1 cellular context compared by ENCODE assay signal in the genomic region with DNA sequence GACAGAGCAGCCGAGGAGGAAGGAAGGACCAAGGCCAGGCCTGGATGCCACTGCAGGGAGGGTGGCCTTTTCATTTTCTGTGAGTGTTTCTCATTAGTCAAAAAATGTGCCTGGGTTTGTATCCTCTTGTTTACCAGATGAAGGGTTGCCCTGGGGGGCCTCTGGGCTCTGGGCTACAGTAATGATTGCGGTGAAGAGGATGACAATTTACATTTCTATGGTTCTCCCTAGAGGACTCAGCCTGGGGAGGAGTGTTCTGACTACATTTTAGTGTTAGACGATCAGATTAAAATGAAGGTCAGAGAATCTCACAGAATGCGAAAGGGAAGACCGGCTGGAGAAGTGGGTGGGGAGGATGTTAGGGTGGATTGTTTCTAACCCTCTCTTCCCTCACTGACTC.
TF ChIP-seq lines count a peak whose summit lies in the region.

No MANE protein-coding gene starts in this region.

TF ChIP-seq in K562, 482 proteins besides CTCF, POLR2A, EP300 and RAD21 (continued from another document):
- TF ChIP-seq, protein P1, sequence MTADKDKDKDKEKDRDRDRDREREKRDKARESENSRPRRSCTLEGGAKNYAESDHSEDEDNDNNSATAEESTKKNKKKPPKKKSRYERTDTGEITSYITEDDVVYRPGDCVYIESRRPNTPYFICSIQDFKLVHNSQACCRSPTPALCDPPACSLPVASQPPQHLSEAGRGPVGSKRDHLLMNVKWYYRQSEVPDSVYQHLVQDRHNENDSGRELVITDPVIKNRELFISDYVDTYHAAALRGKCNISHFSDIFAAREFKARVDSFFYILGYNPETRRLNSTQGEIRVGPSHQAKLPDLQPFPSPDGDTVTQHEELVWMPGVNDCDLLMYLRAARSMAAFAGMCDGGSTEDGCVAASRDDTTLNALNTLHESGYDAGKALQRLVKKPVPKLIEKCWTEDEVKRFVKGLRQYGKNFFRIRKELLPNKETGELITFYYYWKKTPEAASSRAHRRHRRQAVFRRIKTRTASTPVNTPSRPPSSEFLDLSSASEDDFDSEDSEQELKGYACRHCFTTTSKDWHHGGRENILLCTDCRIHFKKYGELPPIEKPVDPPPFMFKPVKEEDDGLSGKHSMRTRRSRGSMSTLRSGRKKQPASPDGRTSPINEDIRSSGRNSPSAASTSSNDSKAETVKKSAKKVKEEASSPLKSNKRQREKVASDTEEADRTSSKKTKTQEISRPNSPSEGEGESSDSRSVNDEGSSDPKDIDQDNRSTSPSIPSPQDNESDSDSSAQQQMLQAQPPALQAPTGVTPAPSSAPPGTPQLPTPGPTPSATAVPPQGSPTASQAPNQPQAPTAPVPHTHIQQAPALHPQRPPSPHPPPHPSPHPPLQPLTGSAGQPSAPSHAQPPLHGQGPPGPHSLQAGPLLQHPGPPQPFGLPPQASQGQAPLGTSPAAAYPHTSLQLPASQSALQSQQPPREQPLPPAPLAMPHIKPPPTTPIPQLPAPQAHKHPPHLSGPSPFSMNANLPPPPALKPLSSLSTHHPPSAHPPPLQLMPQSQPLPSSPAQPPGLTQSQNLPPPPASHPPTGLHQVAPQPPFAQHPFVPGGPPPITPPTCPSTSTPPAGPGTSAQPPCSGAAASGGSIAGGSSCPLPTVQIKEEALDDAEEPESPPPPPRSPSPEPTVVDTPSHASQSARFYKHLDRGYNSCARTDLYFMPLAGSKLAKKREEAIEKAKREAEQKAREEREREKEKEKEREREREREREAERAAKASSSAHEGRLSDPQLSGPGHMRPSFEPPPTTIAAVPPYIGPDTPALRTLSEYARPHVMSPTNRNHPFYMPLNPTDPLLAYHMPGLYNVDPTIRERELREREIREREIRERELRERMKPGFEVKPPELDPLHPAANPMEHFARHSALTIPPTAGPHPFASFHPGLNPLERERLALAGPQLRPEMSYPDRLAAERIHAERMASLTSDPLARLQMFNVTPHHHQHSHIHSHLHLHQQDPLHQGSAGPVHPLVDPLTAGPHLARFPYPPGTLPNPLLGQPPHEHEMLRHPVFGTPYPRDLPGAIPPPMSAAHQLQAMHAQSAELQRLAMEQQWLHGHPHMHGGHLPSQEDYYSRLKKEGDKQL (CRISPR knock-in tag; IDR thresholded peaks at IDR 0.05; ENCODE audit: borderline replicate concordance), result no peak
- TF ChIP-seq, protein P2, sequence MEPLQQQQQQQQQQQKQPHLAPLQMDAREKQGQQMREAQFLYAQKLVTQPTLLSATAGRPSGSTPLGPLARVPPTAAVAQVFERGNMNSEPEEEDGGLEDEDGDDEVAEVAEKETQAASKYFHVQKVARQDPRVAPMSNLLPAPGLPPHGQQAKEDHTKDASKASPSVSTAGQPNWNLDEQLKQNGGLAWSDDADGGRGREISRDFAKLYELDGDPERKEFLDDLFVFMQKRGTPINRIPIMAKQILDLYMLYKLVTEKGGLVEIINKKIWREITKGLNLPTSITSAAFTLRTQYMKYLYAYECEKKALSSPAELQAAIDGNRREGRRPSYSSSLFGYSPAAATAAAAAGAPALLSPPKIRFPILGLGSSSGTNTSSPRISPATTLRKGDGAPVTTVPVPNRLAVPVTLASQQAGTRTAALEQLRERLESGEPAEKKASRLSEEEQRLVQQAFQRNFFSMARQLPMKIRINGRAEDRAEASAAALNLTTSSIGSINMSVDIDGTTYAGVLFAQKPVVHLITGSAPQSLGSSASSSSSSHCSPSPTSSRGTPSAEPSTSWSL (CRISPR knock-in tag; IDR thresholded peaks at IDR 0.05; ENCODE audit: borderline replicate concordance), result no peak
- TF ChIP-seq, protein P3, sequence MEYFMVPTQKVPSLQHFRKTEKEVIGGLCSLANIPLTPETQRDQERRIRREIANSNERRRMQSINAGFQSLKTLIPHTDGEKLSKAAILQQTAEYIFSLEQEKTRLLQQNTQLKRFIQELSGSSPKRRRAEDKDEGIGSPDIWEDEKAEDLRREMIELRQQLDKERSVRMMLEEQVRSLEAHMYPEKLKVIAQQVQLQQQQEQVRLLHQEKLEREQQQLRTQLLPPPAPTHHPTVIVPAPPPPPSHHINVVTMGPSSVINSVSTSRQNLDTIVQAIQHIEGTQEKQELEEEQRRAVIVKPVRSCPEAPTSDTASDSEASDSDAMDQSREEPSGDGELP (CRISPR knock-in tag; IDR thresholded peaks at IDR 0.05; ENCODE audit: borderline replicate concordance), result no peak
- TF ChIP-seq XRCC4 (IDR thresholded peaks at IDR 0.05; ENCODE audit: extremely low read depth, insufficient read depth, insufficient read length), result no peak
- no peak for TF ChIP-seq MIER1 (IDR thresholded peaks at IDR 0.05; ENCODE audit: low read depth)
- TF ChIP-seq PRMT5 (CRISPR knock-in tag; IDR thresholded peaks at IDR 0.05), result no peak
- TF ChIP-seq FIP1L1 (IDR thresholded peaks at IDR 0.05; ENCODE audit: low read depth, low read length, poor library complexity, severe bottlenecking), result no peak
- TF ChIP-seq SLC30A9 (CRISPR knock-in tag; IDR thresholded peaks at IDR 0.05), result no peak
- no peak for TF ChIP-seq MAFK (IDR thresholded peaks at IDR 0.05; ENCODE audit: low read length)
- no peak for TF ChIP-seq THRAP3 (IDR thresholded peaks at IDR 0.05; ENCODE audit: borderline replicate concordance)
